ENCODE assay signal across 1 cellular context in the genomic region with DNA sequence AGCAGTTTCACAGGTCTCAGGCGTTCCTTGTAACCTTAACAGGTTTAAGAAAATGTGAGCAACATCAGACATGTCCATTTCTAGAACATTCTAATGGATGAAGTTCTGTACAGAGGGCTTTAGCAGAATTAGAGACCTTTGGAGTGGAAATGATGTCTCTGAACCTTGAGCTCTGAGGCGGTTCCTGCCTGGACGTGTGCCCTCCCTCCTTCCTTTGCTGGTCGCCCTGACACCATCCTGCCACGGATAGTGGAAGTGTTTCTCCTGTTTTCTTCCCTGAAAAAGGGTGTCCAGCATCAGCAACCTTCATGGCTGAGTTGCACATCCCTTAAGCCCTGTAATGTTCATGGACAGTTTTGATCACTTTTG.
TF ChIP-seq lines count a peak whose summit lies in the region.

No MANE protein-coding gene starts in this region.

TF ChIP-seq in SK-N-SH, 30 proteins besides CTCF, POLR2A, EP300 and RAD21:
- no peak for TF ChIP-seq JUND (IDR thresholded peaks at IDR 0.05)
- no peak for TF ChIP-seq RFX5 (IDR thresholded peaks at IDR 0.05; ENCODE audit: low read length)
- TF ChIP-seq NRF1 (IDR thresholded peaks at IDR 0.05; ENCODE audit: low read depth, low read length) = no peak
- TF ChIP-seq ELF1 (IDR thresholded peaks at IDR 0.05) = no peak
- no peak for TF ChIP-seq YY1 (IDR thresholded peaks at IDR 0.05; ENCODE audit: low read depth)
- TF ChIP-seq, protein P1, sequence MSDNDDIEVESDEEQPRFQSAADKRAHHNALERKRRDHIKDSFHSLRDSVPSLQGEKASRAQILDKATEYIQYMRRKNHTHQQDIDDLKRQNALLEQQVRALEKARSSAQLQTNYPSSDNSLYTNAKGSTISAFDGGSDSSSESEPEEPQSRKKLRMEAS (IDR thresholded peaks at IDR 0.05; ENCODE audit: low read depth) = no peak
- TF ChIP-seq, protein P2, sequence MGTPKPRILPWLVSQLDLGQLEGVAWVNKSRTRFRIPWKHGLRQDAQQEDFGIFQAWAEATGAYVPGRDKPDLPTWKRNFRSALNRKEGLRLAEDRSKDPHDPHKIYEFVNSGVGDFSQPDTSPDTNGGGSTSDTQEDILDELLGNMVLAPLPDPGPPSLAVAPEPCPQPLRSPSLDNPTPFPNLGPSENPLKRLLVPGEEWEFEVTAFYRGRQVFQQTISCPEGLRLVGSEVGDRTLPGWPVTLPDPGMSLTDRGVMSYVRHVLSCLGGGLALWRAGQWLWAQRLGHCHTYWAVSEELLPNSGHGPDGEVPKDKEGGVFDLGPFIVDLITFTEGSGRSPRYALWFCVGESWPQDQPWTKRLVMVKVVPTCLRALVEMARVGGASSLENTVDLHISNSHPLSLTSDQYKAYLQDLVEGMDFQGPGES (IDR thresholded peaks at IDR 0.05; ENCODE audit: low read depth, low read length) = no peak
- no peak for TF ChIP-seq SMC3 (IDR thresholded peaks at IDR 0.05; ENCODE audit: low read depth, low read length)
- TF ChIP-seq EZH2phosphoT487 (IDR thresholded peaks at IDR 0.05; ENCODE audit: borderline replicate concordance, low read depth) = no peak
- TF ChIP-seq, protein P3, sequence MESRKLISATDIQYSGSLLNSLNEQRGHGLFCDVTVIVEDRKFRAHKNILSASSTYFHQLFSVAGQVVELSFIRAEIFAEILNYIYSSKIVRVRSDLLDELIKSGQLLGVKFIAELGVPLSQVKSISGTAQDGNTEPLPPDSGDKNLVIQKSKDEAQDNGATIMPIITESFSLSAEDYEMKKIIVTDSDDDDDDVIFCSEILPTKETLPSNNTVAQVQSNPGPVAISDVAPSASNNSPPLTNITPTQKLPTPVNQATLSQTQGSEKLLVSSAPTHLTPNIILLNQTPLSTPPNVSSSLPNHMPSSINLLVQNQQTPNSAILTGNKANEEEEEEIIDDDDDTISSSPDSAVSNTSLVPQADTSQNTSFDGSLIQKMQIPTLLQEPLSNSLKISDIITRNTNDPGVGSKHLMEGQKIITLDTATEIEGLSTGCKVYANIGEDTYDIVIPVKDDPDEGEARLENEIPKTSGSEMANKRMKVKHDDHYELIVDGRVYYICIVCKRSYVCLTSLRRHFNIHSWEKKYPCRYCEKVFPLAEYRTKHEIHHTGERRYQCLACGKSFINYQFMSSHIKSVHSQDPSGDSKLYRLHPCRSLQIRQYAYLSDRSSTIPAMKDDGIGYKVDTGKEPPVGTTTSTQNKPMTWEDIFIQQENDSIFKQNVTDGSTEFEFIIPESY (IDR thresholded peaks at IDR 0.05; ENCODE audit: borderline replicate concordance, low read depth) = no peak
- TF ChIP-seq CHD2 (IDR thresholded peaks at IDR 0.05; ENCODE audit: low read length, partially characterized antibody) = no peak
- TF ChIP-seq, protein P4, sequence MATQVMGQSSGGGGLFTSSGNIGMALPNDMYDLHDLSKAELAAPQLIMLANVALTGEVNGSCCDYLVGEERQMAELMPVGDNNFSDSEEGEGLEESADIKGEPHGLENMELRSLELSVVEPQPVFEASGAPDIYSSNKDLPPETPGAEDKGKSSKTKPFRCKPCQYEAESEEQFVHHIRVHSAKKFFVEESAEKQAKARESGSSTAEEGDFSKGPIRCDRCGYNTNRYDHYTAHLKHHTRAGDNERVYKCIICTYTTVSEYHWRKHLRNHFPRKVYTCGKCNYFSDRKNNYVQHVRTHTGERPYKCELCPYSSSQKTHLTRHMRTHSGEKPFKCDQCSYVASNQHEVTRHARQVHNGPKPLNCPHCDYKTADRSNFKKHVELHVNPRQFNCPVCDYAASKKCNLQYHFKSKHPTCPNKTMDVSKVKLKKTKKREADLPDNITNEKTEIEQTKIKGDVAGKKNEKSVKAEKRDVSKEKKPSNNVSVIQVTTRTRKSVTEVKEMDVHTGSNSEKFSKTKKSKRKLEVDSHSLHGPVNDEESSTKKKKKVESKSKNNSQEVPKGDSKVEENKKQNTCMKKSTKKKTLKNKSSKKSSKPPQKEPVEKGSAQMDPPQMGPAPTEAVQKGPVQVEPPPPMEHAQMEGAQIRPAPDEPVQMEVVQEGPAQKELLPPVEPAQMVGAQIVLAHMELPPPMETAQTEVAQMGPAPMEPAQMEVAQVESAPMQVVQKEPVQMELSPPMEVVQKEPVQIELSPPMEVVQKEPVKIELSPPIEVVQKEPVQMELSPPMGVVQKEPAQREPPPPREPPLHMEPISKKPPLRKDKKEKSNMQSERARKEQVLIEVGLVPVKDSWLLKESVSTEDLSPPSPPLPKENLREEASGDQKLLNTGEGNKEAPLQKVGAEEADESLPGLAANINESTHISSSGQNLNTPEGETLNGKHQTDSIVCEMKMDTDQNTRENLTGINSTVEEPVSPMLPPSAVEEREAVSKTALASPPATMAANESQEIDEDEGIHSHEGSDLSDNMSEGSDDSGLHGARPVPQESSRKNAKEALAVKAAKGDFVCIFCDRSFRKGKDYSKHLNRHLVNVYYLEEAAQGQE (IDR thresholded peaks at IDR 0.05; ENCODE audit: low read depth, low read length) = no peak
- no peak for TF ChIP-seq POLR2AphosphoS5 (IDR thresholded peaks at IDR 0.05; ENCODE audit: low read depth, low read length)
- no peak for TF ChIP-seq FOSL2 (IDR thresholded peaks at IDR 0.05; ENCODE audit: borderline replicate concordance, low read depth)
